Comparison of ENCODE assay signal across 17 cellular contexts in genomic region chr15:40960151-40960885, GRCh38. TPM values are rescaled to one million over a fixed set of nuclear protein-coding genes. Genes with fewer than 3 reads are reported as not detected.
DNase-seq lines count a peak whose midpoint lies in the region; ATAC-seq and TF ChIP-seq lines count a peak whose summit lies in the region.
"Had no signal": no experiment of that assay in that cellular context is flagged by ENCODE, and none has a peak within 500 bp of the region (broad histone marks: within the 10 kb centered on the region; RNA-seq: fewer than 3 reads in every experiment).

No MANE protein-coding gene starts in this region.

- H3K23ac ChIP-seq in neuronal stem cell (ENCODE audit: low read depth, low read length, poor library complexity): no peak overlapping the region

- H3K9ac ChIP-seq in neuronal stem cell (ENCODE audit: low read depth, low read length, poor library complexity): no peak overlapping the region

- H2AFZ ChIP-seq in PC-9: no peak overlapping the region
- peak overlapping the region; percentile 88 for H2AFZ ChIP-seq in neuronal stem cell (ENCODE audit: low read length)

- H2BK12ac ChIP-seq in neuronal stem cell (ENCODE audit: low read length): peak overlapping the region; percentile 41

- no peak overlapping the region for H3K27ac ChIP-seq in CD4-positive, CD25-positive, alpha-beta regulatory T cell (ENCODE audit: insufficient read depth, low read length, poor library complexity, severe bottlenecking)
- H3K27ac ChIP-seq in PC-9 (no peak overlapping the region), neuronal stem cell (replicated peaks; ENCODE audit: low read length) (no peak overlapping the region), thyroid gland (no peak overlapping the region), vagina (no peak overlapping the region)
- H3K27ac ChIP-seq: body of pancreas, heart right ventricle, thoracic aorta had no signal

- H3K14ac ChIP-seq in neuronal stem cell (ENCODE audit: low read length): no peak overlapping the region

- peak overlapping the region; percentile 38 for H2BK15ac ChIP-seq in neuronal stem cell (ENCODE audit: low read length)

- H2BK5ac ChIP-seq in neuronal stem cell (ENCODE audit: low read length): no peak overlapping the region

- no peaks in the 10 kb centered on the region for H3K36me3 ChIP-seq in CD4-positive, CD25-positive, alpha-beta regulatory T cell (ENCODE audit: control insufficient read depth, insufficient read depth, low read length)
- 0 out of 2 replicates have a peak, but pooled peaks cover 4% of the 10 kb centered on the region for H3K36me3 ChIP-seq in PC-9 (ENCODE audit: low read depth)
- H3K36me3 ChIP-seq in neuronal stem cell (replicated peaks in 1 of 2; ENCODE audit: control insufficient read depth in 2 of 2, insufficient read depth in 2 of 2, low read length in 2 of 2): peaks cover 0 to 6% of the 10 kb centered on the region in 2 donors
- no peaks in the 10 kb centered on the region for H3K36me3 ChIP-seq in thyroid gland
- no peaks in the 10 kb centered on the region for H3K36me3 ChIP-seq in vagina
- H3K36me3 ChIP-seq: heart right ventricle, thoracic aorta had no signal

- peak overlapping the region in 2 of 3 donors; percentile 25 to 60 for H3K27ac Mint-ChIP-seq in CD4-positive, CD25-positive, alpha-beta regulatory T cell
- H3K27ac Mint-ChIP-seq in endothelial cell (ENCODE audit: unreplicated experiment): peak overlapping the region; percentile 17
- H3K27ac Mint-ChIP-seq: natural killer cell had no signal

- no peaks in the 10 kb centered on the region for H3K4me1 ChIP-seq in CD4-positive, CD25-positive, alpha-beta regulatory T cell (ENCODE audit: control insufficient read depth, insufficient read depth, low read length, poor library complexity, severe bottlenecking)
- H3K4me1 ChIP-seq in PC-9 (replicated peaks; ENCODE audit: insufficient read depth): peaks cover 11% of the 10 kb centered on the region
- peaks cover 6 to 8% of the 10 kb centered on the region in 2 donors for H3K4me1 ChIP-seq in neuronal stem cell (ENCODE audit: control insufficient read depth in 2 of 2, insufficient read depth in 1 of 2, low read depth in 1 of 2, low read length in 2 of 2)
- H3K4me1 ChIP-seq in thyroid gland: no peaks in the 10 kb centered on the region
- peaks cover 2% of the 10 kb centered on the region for H3K4me1 ChIP-seq in vagina

- no peaks in the 10 kb centered on the region for H3K27me3 ChIP-seq in CD4-positive, CD25-positive, alpha-beta regulatory T cell (ENCODE audit: control insufficient read depth, insufficient read depth, low read length)
- no peaks in the 10 kb centered on the region for H3K27me3 ChIP-seq in PC-9 (ENCODE audit: insufficient read depth, low read depth)
- peaks cover 0 to 2% (median 0%) of the 10 kb centered on the region in 3 experiments for H3K27me3 ChIP-seq in neuronal stem cell (ENCODE audit: control insufficient read depth in 3 of 3, insufficient read depth in 3 of 3, low read depth in 1 of 3, low read length in 3 of 3)
- no peaks in the 10 kb centered on the region for H3K27me3 ChIP-seq in thyroid gland
- no peaks in the 10 kb centered on the region for H3K27me3 ChIP-seq in vagina
- H3K27me3 ChIP-seq: body of pancreas, heart right ventricle had no signal

- H3K4ac ChIP-seq in neuronal stem cell (ENCODE audit: low read length): no peak overlapping the region

- POLR2A ChIA-PET in PC-9 (lab: Charles Lee; ENCODE audit: unreplicated experiment): interaction anchor here (0.6 kb wide), 1 partner anchor 15 kb away, joined by 4 read pairs; no protein-coding TSS in a partner anchor

- no CpG with 5 or more reads among the region's 16 CpGs for WGBS in neuronal stem cell (ENCODE audit: extremely low coverage in 2 of 2, insufficient read length in 2 of 2, insufficient replicate concordance in 1 of 2), 2 donors
- WGBS in thyroid gland, 2 donors: 88 to 90% methylated on average over 16 of the region's 16 CpGs

- no peaks in the 10 kb centered on the region for H3F3A ChIP-seq in PC-9 (ENCODE audit: insufficient read depth, low read depth)

- 0 out of 2 replicates have a peak, but pooled peaks cover 2% of the 10 kb centered on the region for H3K79me2 ChIP-seq in PC-9 (ENCODE audit: low read depth)

- no peaks in the 10 kb centered on the region for H3K9me2 ChIP-seq in PC-9 (ENCODE audit: insufficient read depth)

- peaks cover 3% of the 10 kb centered on the region for H3K79me1 ChIP-seq in neuronal stem cell (ENCODE audit: low read depth, low read length)

- H3K4me2 ChIP-seq in PC-9 (0 out of 2 replicates have a peak overlapping the region, but pooled peaks have one; percentile 19), neuronal stem cell (ENCODE audit: insufficient read depth, low read length, poor library complexity, severe bottlenecking) (no peak overlapping the region)

- no TSS peak for BruUV-seq in PC-9 (replicated peaks; lab: Mats Ljungman, UMichigan)

- CTCF ChIA-PET in PC-9 (lab: Charles Lee): interaction anchor here (0.6 kb wide), 1 partner anchor 23 kb away, joined by 3 read pairs; no protein-coding TSS in a partner anchor

- H4K20me1 ChIP-seq in PC-9 (ENCODE audit: insufficient read depth): peaks cover 19% of the 10 kb centered on the region

- peaks cover 0 to 3% (median 2%) of the 10 kb centered on the region in 4 donors for H3K4me1 Mint-ChIP-seq in CD4-positive, CD25-positive, alpha-beta regulatory T cell
- H3K4me1 Mint-ChIP-seq in endothelial cell (ENCODE audit: unreplicated experiment): peaks cover 20% of the 10 kb centered on the region
- H3K4me1 Mint-ChIP-seq: natural killer cell had no signal

- H4K91ac ChIP-seq in neuronal stem cell (ENCODE audit: low read depth, low read length, poor library complexity): no peak overlapping the region

- peak overlapping the region; percentile 84 for H3K18ac ChIP-seq in neuronal stem cell (ENCODE audit: low read length)

- intact Hi-C loops in PC-9 (cut with micrococcal nuclease; ENCODE audit: unreplicated experiment): no loop called here
- intact Hi-C loops in thyroid gland (cut with DNase I): no loop called here
- intact Hi-C loops in vagina (cut with DNase I): no loop called here

- H2AK5ac ChIP-seq in neuronal stem cell (ENCODE audit: low read depth, low read length): peak overlapping the region; percentile 71

- peaks cover 21% of the 10 kb centered on the region for H3K27me3 Mint-ChIP-seq in CD4-positive, CD25-positive, alpha-beta regulatory T cell
- peaks cover 19% of the 10 kb centered on the region for H3K27me3 Mint-ChIP-seq in endothelial cell (ENCODE audit: unreplicated experiment)

- no peak overlapping the region for H3K4me3 ChIP-seq in CD4-positive, CD25-positive, alpha-beta regulatory T cell (ENCODE audit: low read depth, low read length)
- H3K4me3 ChIP-seq in PC-9 (no peak overlapping the region), neuronal stem cell (ENCODE audit: low read length in 2 of 2) (no peak overlapping the region), thyroid gland (replicated peaks in 1 of 3) (no peak overlapping the region), vagina (no peak overlapping the region)
- H3K4me3 ChIP-seq: body of pancreas, heart right ventricle, lung, thoracic aorta had no signal

- peak overlapping the region; percentile 65 for H4K8ac ChIP-seq in neuronal stem cell (ENCODE audit: low read depth, low read length)

- no peak overlapping the region for H3K4me3 Mint-ChIP-seq in CD4-positive, CD25-positive, alpha-beta regulatory T cell
- peak overlapping the region; percentile 32 for H3K4me3 Mint-ChIP-seq in endothelial cell (ENCODE audit: unreplicated experiment)
- H3K4me3 Mint-ChIP-seq: natural killer cell had no signal

- TF ChIP-seq POLR2A in thyroid gland (IDR thresholded peaks at IDR 0.05) (no peak), vagina (IDR thresholded peaks at IDR 0.05) (no peak)

- H3K36me3 Mint-ChIP-seq in CD4-positive, CD25-positive, alpha-beta regulatory T cell: no peaks in the 10 kb centered on the region
- peaks cover 18% of the 10 kb centered on the region for H3K36me3 Mint-ChIP-seq in endothelial cell (ENCODE audit: low read depth, unreplicated experiment)
- H3K36me3 Mint-ChIP-seq: natural killer cell had no signal

- TF ChIP-seq CTCF in PC-9 (conservative IDR thresholded peaks at IDR 0.05) (no peak), endothelial cell (IDR thresholded peaks at IDR 0.05; ENCODE audit: unreplicated experiment) (no peak), thyroid gland (IDR thresholded peaks at IDR 0.05) (no peak), vagina (IDR thresholded peaks at IDR 0.05) (no peak)

- no peak for DNase-seq in CD4-positive, CD25-positive, alpha-beta regulatory T cell
- no peak for DNase-seq in PC-9
- DNase-seq in endothelial cell (ENCODE audit: low spot score): no peak
- DNase-seq in neuronal stem cell (ENCODE audit: low spot score): no peak
- DNase-seq in NCI-H1930 (lab: John Stamatoyannopoulos, UW): no peak
- DNase-seq in NK-92 (lab: John Stamatoyannopoulos, UW; ENCODE audit: unreplicated experiment): no peak
- DNase-seq in thyroid gland: no peak
- no peak for DNase-seq in vagina (ENCODE audit: extremely low spot score in 2 of 2)
- DNase-seq: activated CD4-positive, CD25-positive, alpha-beta regulatory T cell treated with anti-CD3 and anti-CD28 coated beads, Interleukin-2, amount 50 U/mL, for 72 hours; body of pancreas; heart right ventricle; natural killer cell; NCI-H1694 treated with DMSO at 0.1 percent for 48 hours; NCI-H774; T1000 had no signal

- peak overlapping the region; percentile 96 for H2BK120ac ChIP-seq in neuronal stem cell (ENCODE audit: low read depth, low read length)

- no peaks in the 10 kb centered on the region for H3K9me3 ChIP-seq in CD4-positive, CD25-positive, alpha-beta regulatory T cell (ENCODE audit: control insufficient read depth in 2 of 2, low read length in 2 of 2)
- no peaks in the 10 kb centered on the region for H3K9me3 ChIP-seq in PC-9 (ENCODE audit: insufficient read depth, low read depth)
- H3K9me3 ChIP-seq in neuronal stem cell (replicated peaks in 1 of 2; ENCODE audit: control insufficient read depth in 2 of 2, insufficient read depth in 1 of 2, low read depth in 1 of 2, low read length in 2 of 2): peaks cover 2% of the 10 kb centered on the region in 2 donors
- no peaks in the 10 kb centered on the region for H3K9me3 ChIP-seq in thyroid gland
- H3K9me3 ChIP-seq in vagina: no peaks in the 10 kb centered on the region
- H3K9me3 ChIP-seq: body of pancreas, heart right ventricle, thoracic aorta had no signal

- no peak for ATAC-seq in CD4-positive, CD25-positive, alpha-beta regulatory T cell (ENCODE audit: low read depth in 2 of 2)
- ATAC-seq: body of pancreas, heart right ventricle, natural killer cell had no signal

- no peaks in the 10 kb centered on the region for H3K9me3 Mint-ChIP-seq in CD4-positive, CD25-positive, alpha-beta regulatory T cell
- no peaks in the 10 kb centered on the region for H3K9me3 Mint-ChIP-seq in endothelial cell (ENCODE audit: unreplicated experiment)
- H3K9me3 Mint-ChIP-seq: natural killer cell had no signal

RNA-seq across cellular contexts. Expression of gene CHAC1, which starts 7.0 kb away (rescaled TPM):
- 0.64 TPM for total RNA-seq in CD4-positive, CD25-positive, alpha-beta regulatory T cell
- polyA plus RNA-seq in CD4-positive, CD25-positive, alpha-beta regulatory T cell: under 1 TPM in 2 of 4 donors, not detected in 2; 0.26 to 0.45 TPM
- total RNA-seq in PC-9 (2021) (5.3 and 8.6 TPM in 2 replicates), endothelial cell (ENCODE audit: unreplicated experiment) (16.4 TPM), thyroid gland (1 to 10 TPM; 1.1 to 3.1 (median 1.8) TPM), vagina (25.3 TPM)
- 3.9 TPM for polyA plus RNA-seq in neuronal stem cell (2013, experiment 1 of 2)
- 3.7 TPM for polyA plus RNA-seq in neuronal stem cell (2013, experiment 2 of 2)

RNA-seq across cellular contexts. Expression of gene DLL4, which starts 31.2 kb away (rescaled TPM):
- total RNA-seq in CD4-positive, CD25-positive, alpha-beta regulatory T cell: not detected
- polyA plus RNA-seq in CD4-positive, CD25-positive, alpha-beta regulatory T cell: not detected
- total RNA-seq in PC-9 (2021): 0.48 and 0.55 TPM in 2 replicates
- 257 TPM for total RNA-seq in endothelial cell (ENCODE audit: unreplicated experiment)
- 0.20 TPM for polyA plus RNA-seq in neuronal stem cell (2013, experiment 1 of 2)
- 0.21 TPM for polyA plus RNA-seq in neuronal stem cell (2013, experiment 2 of 2)
- total RNA-seq in thyroid gland: 10 to 100 TPM in 3 of 4 donors, 1 to 10 TPM in 1; 6.8 to 27.1 (median 10.8) TPM
- 20.9 TPM for total RNA-seq in vagina
